Comparison of ENCODE assay signal across 29 cellular contexts in the genomic region with DNA sequence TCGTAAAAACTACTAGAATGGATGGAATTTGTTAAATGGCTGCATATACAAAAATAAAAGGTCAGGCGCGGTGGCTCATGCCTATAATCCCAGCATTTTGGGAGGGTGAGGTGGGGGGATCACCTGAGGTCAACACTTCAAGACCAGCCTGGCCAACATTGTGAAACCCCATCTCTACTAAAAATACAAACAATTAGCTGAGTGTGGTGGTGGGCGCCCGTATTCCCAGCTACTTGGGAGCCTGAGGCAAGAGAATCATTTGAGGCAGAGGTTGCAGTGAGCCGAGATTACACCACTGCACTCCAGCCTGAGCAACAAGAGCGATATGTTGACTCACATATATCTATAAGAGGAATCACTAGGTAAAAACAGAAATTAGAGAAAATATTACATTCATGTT. TPM values are rescaled to one million over a fixed set of nuclear protein-coding genes. Genes with fewer than 3 reads are reported as not detected.
"Had no signal": no experiment of that assay in that cellular context is flagged by ENCODE, and none has a peak within 500 bp of the region (broad histone marks: within the 10 kb centered on the region; RNA-seq: fewer than 3 reads in every experiment).

No MANE protein-coding gene starts in this region.

- H3K27ac ChIP-seq: adrenal gland, body of pancreas, cardiac muscle cell, VCaP had no signal

- H3K36me3 ChIP-seq: adrenal gland, cardiac muscle cell had no signal

- DNase-seq: activated B cell treated with CpG ODN at 0.5 μM for 24 hours; activated CD4-positive, alpha-beta memory T cell treated with anti-CD3 and anti-CD28 coated beads for 36 hours; activated CD4-positive, alpha-beta T cell treated with anti-CD3 and anti-CD28 coated beads for 4 hours; activated CD4-positive, alpha-beta T cell treated with anti-CD3 and anti-CD28 coated beads, Interleukin-2, amount 10 ng/mL, durations not matched to agents 24 days and 14 days; activated CD4-positive, alpha-beta T cell treated with anti-CD3 and anti-CD28 coated beads, Interleukin-2, amount 50 U/mL, for 1 hour; activated CD4-positive, alpha-beta T cell treated with anti-CD3 and anti-CD28 coated beads, Interleukin-2, amount 50 U/mL, for 4 hours; activated CD4-positive, CD25-positive, alpha-beta regulatory T cell treated with anti-CD3 and anti-CD28 coated beads, Interleukin-2, amount 50 U/mL, for 72 hours; activated CD8-positive, alpha-beta memory T cell treated with anti-CD3 and anti-CD28 coated beads, Interleukin-2, amount 50 U/mL, for 4 hours; activated CD8-positive, alpha-beta T cell treated with anti-CD3 and anti-CD28 coated beads for 36 hours; activated effector memory CD4-positive, alpha-beta T cell treated with anti-CD3 and anti-CD28 coated beads, Interleukin-2, amount 50 U/mL, for 16 hours; activated gamma-delta T cell treated with Interleukin-2 at 50 U/mL for 16 hours; activated naive CD4-positive, alpha-beta T cell; activated naive CD4-positive, alpha-beta T cell treated with anti-CD3 and anti-CD28 coated beads for 36 hours; activated naive CD4-positive, alpha-beta T cell treated with anti-CD3 and anti-CD28 coated beads, Interleukin-2, amount 50 U/mL, for 16 hours; activated naive CD8-positive, alpha-beta T cell treated with anti-CD3 and anti-CD28 coated beads for 36 hours; activated T-cell treated with anti-CD3 and anti-CD28 coated beads for 4 hours; activated T-cell treated with anti-CD3 and anti-CD28 coated beads, Interleukin-2, amount 50 U/mL, for 1 hour; activated T-cell treated with anti-CD3 and anti-CD28 coated beads, Interleukin-2, amount 50 U/mL, for 4 hours; activated T-cell treated with anti-CD3 and anti-CD28 coated beads, Interleukin-2, amount 50 U/mL, for 72 hours; adrenal gland; amniotic stem cell; aorta; body of pancreas; caudate nucleus; cerebellar nuclear complex; T-cell; T-helper 17 cell had no signal

- H3K9me3 ChIP-seq: adrenal gland, body of pancreas had no signal

- H3K4me1 ChIP-seq: adrenal gland had no signal

- H3K27me3 ChIP-seq: adrenal gland, body of pancreas, cardiac muscle cell had no signal

- H3K4me3 ChIP-seq: adrenal gland, body of pancreas, cardiac muscle cell had no signal

RNA-seq across cellular contexts. Expression of gene GPR150, which starts 9.3 kb away (rescaled TPM):
- polyA plus RNA-seq: aorta had no signal
